9 cellular contexts compared by ENCODE assay signal in the genomic region with DNA sequence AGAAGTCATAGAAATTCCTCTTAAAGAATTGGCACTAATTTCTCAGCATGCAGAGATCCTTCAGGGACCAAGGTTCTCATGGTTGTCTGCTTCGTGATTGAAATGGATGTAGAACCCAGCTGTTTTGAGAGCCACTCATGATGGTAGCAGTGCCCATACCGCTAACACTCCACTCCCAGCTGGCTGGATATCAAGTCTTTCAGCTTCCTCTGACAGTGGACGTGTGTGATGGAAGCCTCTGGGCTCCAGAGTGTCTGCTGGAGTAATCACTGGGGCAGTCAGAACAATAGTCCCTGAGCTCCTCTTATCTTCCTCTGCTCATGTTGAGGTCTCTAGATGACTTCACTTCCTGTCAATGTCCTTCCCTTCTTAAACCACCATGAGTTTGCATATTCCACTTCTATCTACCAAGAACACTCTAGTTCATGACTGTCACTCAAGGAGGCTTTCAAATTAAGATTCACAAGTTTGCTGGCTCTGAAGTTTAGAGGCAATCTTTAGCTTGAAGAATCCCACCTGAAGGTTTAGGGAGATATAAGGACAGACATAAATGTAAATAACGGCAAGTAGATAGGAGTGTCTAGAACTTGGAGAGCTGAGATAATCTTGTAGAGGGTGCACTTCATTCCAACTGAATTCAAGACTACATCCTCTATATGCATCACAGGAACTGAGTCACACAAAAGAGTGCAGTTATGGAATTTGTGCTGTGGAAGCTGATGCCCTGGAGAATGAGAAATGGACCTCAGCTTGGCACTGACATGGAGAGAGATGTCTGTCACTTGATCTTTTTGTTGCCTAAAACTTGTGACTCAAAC.
A peak's percentile ranks its signal among the peaks of the same experiment; 100 is the strongest.
DNase-seq lines count a peak whose midpoint lies in the region; ATAC-seq, FAIRE-seq and TF ChIP-seq lines count a peak whose summit lies in the region.
"Had no signal": no experiment of that assay in that cellular context is flagged by ENCODE, and none has a peak within 500 bp of the region (broad histone marks: within the 10 kb centered on the region; RNA-seq: fewer than 3 reads in every experiment).

No MANE protein-coding gene starts in this region.

- H3K36me3 ChIP-seq in adrenal gland (replicated peaks in 1 of 2) = no peaks in the 10 kb centered on the region
- no peaks in the 10 kb centered on the region for H3K36me3 ChIP-seq in small intestine (ENCODE audit: control insufficient read depth in 2 of 2, insufficient read depth in 2 of 2, low read length in 2 of 2)

- peaks cover 0 to 2% (median 0%) of the 10 kb centered on the region in 5 donors for H3K27me3 Mint-ChIP-seq in naive thymus-derived CD8-positive, alpha-beta T cell

- no peaks in the 10 kb centered on the region for H3K27me3 ChIP-seq in adrenal gland
- H3K27me3 ChIP-seq in small intestine (ENCODE audit: control insufficient read depth in 2 of 2, insufficient read depth in 2 of 2, low read length in 2 of 2) = no peaks in the 10 kb centered on the region

- peak overlapping the region in 2 of 10 donors; percentile 46 to 69 for H3K27ac Mint-ChIP-seq in naive thymus-derived CD8-positive, alpha-beta T cell
- H3K27ac Mint-ChIP-seq: IgD-negative memory B cell had no signal

- TF ChIP-seq CTCF in adrenal gland (IDR thresholded peaks at IDR 0.05) = no peak

- H3K4me3 ChIP-seq in adrenal gland = no peak overlapping the region
- H3K4me3 ChIP-seq in small intestine (ENCODE audit: low read depth in 1 of 2, low read length in 2 of 2) = no peak overlapping the region

- POLR2A ChIA-PET in naive thymus-derived CD8-positive, alpha-beta T cell (lab: Charles Lee) = interaction anchor here (0.8 to 1.2 kb wide), 3 partner anchors 18 to 242 kb away, joined by 3 read pairs; no protein-coding TSS in a partner anchor

- 47 to 62% (median 56%) methylated on average over 4 of the region's 4 CpGs for WGBS in adrenal gland, 4 donors
- 56 to 70% (median 62%) methylated on average over 4 of the region's 4 CpGs for WGBS in small intestine, 3 donors

- H3K4me1 Mint-ChIP-seq in naive thymus-derived CD8-positive, alpha-beta T cell = peaks cover 7 to 29% (median 25%) of the 10 kb centered on the region in 4 donors

- H3K9me3 ChIP-seq in adrenal gland (replicated peaks in 1 of 3) (no peaks in the 10 kb centered on the region), small intestine (ENCODE audit: control insufficient read depth, low read depth) (no peaks in the 10 kb centered on the region)

- H3K27ac ChIP-seq in adrenal gland = no peak overlapping the region
- H3K27ac ChIP-seq in small intestine (ENCODE audit: low read depth in 1 of 2, low read length in 1 of 2) = no peak overlapping the region

- peaks cover 0 to 3% (median 0%) of the 10 kb centered on the region in 3 donors for H3K36me3 Mint-ChIP-seq in naive thymus-derived CD8-positive, alpha-beta T cell
- H3K36me3 Mint-ChIP-seq: IgD-negative memory B cell had no signal

- no peak for TF ChIP-seq POLR2A in adrenal gland (IDR thresholded peaks at IDR 0.05)

- peaks cover 0 to 3% (median 0%) of the 10 kb centered on the region in 9 donors for H3K9me3 Mint-ChIP-seq in naive thymus-derived CD8-positive, alpha-beta T cell
- H3K9me3 Mint-ChIP-seq: IgD-negative memory B cell had no signal

- DNase-seq in ELR (ENCODE audit: low read depth) (peak; percentile 82), adrenal gland (no peak), medulla oblongata (ENCODE audit: extremely low spot score) (no peak), small intestine (no peak)
- peak; percentile 35 for DNase-seq in activated CD4-positive, CD25-positive, alpha-beta regulatory T cell treated with anti-CD3 and anti-CD28 coated beads, Interleukin-2, amount 50 U/mL, for 72 hours
- peak in 2 of 10 donors; percentile 42 to 48 for DNase-seq in naive thymus-derived CD8-positive, alpha-beta T cell

- no peak overlapping the region for H3K4me3 Mint-ChIP-seq in naive thymus-derived CD8-positive, alpha-beta T cell

- ATAC-seq in GM19452 (IDR thresholded peaks at IDR 0.05; ENCODE audit: unreplicated experiment) (peak; percentile 96), HG03457 (IDR thresholded peaks at IDR 0.05; ENCODE audit: unreplicated experiment) (peak; percentile 99)
- ATAC-seq in naive thymus-derived CD8-positive, alpha-beta T cell = peak; percentile 82 to 94

- intact Hi-C loops in adrenal gland (cut with DNase I) = no loop called here

- FAIRE-seq in small intestine (lab: Jason Lieb, UNC) = no peak

- H3K4me1 ChIP-seq in adrenal gland (replicated peaks in 1 of 2) (no peaks in the 10 kb centered on the region), small intestine (ENCODE audit: control insufficient read depth in 2 of 2, insufficient read depth in 1 of 2, low read depth in 1 of 2, low read length in 1 of 2) (no peaks in the 10 kb centered on the region)

Comparison
In these comparisons a context has a peak if more than half of its experiments do, and no peak if none do; other contexts are left out.
1. DNase-seq: peak in ELR (single experiment) and activated CD4-positive, CD25-positive, alpha-beta regulatory T cell treated with anti-CD3 and anti-CD28 coated beads, Interleukin-2, amount 50 U/mL, for 72 hours (single experiment); none in adrenal gland (0 of 7), medulla oblongata (single experiment) and small intestine (single experiment).
2. Peak in every context shown above with its lines, with median percentiles within 50 percentile points of each other: ATAC-seq.